In the genomic region with DNA sequence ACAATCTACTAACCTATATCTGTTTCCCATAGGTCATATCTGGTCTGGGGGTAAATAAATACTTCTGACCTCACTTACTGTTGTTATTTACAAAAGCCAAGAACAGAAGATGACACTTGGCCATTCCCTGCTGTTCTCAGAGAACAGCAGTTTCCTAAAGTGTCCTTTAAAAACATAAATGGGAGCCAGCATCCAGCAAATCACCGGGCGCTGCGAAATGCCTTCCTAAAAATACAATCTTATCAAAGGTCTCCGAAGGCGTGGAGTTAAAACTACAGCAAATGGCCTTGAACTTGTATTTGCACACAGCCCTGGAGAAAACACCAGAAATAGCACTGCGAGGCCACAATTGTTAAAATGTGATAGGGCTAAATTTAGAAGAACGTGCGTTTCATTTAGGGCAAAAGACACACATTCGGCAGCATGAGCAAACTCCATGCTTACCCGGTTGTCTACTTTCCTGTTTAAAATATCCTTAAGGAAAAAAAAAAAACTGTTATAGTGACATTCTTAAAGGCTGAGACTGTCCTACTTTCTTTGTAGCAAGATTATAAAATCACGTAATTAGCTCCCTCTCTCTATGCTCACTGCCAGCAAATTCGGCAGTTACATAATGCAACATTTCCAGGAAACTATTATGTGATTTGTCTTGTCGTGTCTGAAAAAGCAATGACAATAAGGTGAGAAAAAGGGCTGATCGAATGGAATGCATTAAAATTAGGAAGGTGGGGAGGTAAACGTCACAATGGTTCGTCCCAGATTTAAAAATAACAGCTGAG, we compare ENCODE assay signal across 8 cellular contexts. TPM values are rescaled to one million over a fixed set of nuclear protein-coding genes. Genes with fewer than 3 reads are reported as not detected.
DNase-seq lines count a peak whose midpoint lies in the region; ATAC-seq and TF ChIP-seq lines count a peak whose summit lies in the region.

No MANE protein-coding gene starts in this region.

- no peaks in the 10 kb centered on the region for H3K36me3 Mint-ChIP-seq in mesothelial cell of epicardium

- no peak for TF ChIP-seq POLR2A in uterus (IDR thresholded peaks at IDR 0.05)

- intact Hi-C loops in dorsolateral prefrontal cortex (cut with DNase I) (loop anchor here (5.0 to 10.0 kb wide), 4 partner anchors 225 to 385 kb away; no protein-coding TSS in a partner anchor), uterus (cut with DNase I; ENCODE audit: low total_unique reads) (loop anchor here (2.0 to 5.0 kb wide), 2 partner anchors 230 to 383 kb away; no protein-coding TSS in a partner anchor)

- H3K27ac ChIP-seq in dorsolateral prefrontal cortex (peak overlapping the region in 57 of 59 donors; percentile 3 to 97 (median 88)), uterus (peak overlapping the region; percentile 90 to 98)

- no peaks in the 10 kb centered on the region for H3K9me3 ChIP-seq in uterus

- H3K36me3 ChIP-seq in uterus: no peaks in the 10 kb centered on the region

- no peaks in the 10 kb centered on the region for H3K4me1 ChIP-seq in uterus

- peak overlapping the region; percentile 62 for H3K4me3 ChIP-seq in GM12865 (ENCODE audit: low read depth, low read length)
- peak overlapping the region; percentile 47 to 86 (median 73) for H3K4me3 ChIP-seq in dorsolateral prefrontal cortex
- peak overlapping the region; percentile 72 to 76 for H3K4me3 ChIP-seq in uterus

- H3K27ac Mint-ChIP-seq in mesothelial cell of epicardium: peak overlapping the region; percentile 99

- ATAC-seq in GM19328 (IDR thresholded peaks at IDR 0.05; ENCODE audit: unreplicated experiment): no peak

- H3K9me3 Mint-ChIP-seq in mesothelial cell of epicardium: no peaks in the 10 kb centered on the region

- H3K27me3 Mint-ChIP-seq in mesothelial cell of epicardium (ENCODE audit: low read depth): peaks cover 25% of the 10 kb centered on the region

- no peaks in the 10 kb centered on the region for H3K27me3 ChIP-seq in dorsolateral prefrontal cortex
- H3K27me3 ChIP-seq in uterus: no peaks in the 10 kb centered on the region

- H3K4me3 Mint-ChIP-seq in mesothelial cell of epicardium: peak overlapping the region; percentile 94

- H3K4me1 Mint-ChIP-seq in mesothelial cell of epicardium: peaks cover 64% of the 10 kb centered on the region

- DNase-seq in GM12865 (ENCODE audit: low read depth): no peak
- DNase-seq in OCI-M1 (lab: John Stamatoyannopoulos, UW): peak; percentile 74
- no peak for DNase-seq in dorsolateral prefrontal cortex
- DNase-seq in mesothelial cell of epicardium (ENCODE audit: low spot score in 2 of 2, unreplicated experiment in 2 of 2): no peak
- DNase-seq in uterus: peak in 1 of 2 donors; percentile 29
- DNase-seq in activated gamma-delta T cell (lab: John Stamatoyannopoulos, UW): no peak
- DNase-seq in NCI-H345 treated with DMSO at 0.1 percent for 48 hours (lab: John Stamatoyannopoulos, UW; ENCODE audit: unreplicated experiment): no peak

- TF ChIP-seq CTCF in GM12865 (IDR thresholded peaks at IDR 0.05; ENCODE audit: insufficient read depth, low read depth, low read length, missing control alignments): no peak
- peak in 2 of 56 donors; percentile 2 to 7 for TF ChIP-seq CTCF in dorsolateral prefrontal cortex (IDR thresholded peaks at IDR 0.05 in 54 of 56, conservative IDR thresholded peaks at IDR 0.05 in 2 of 56; ENCODE audit: low read depth in 1 of 56, partially characterized antibody in 56 of 56)
- TF ChIP-seq CTCF in mesothelial cell of epicardium (IDR thresholded peaks at IDR 0.05; ENCODE audit: unreplicated experiment): no peak
- no peak for TF ChIP-seq CTCF in uterus (IDR thresholded peaks at IDR 0.05)

RNA-seq across cellular contexts. Expression of a gene that starts 1.5 kb away (rescaled TPM):
- total RNA-seq in dorsolateral prefrontal cortex: 10 to 100 TPM in 116 of 120 experiments, 1 to 10 TPM in 4; 8.2 to 67.2 (median 16.6) TPM
- 25.8 to 28.1 TPM (median 26.3 TPM) in 3 replicates for total RNA-seq in mesothelial cell of epicardium
- total RNA-seq in uterus: 10 to 100 TPM; 28.5 to 74.7 (median 64.8) TPM
